ENCODE assay signal across 8 cellular contexts in the genomic region with DNA sequence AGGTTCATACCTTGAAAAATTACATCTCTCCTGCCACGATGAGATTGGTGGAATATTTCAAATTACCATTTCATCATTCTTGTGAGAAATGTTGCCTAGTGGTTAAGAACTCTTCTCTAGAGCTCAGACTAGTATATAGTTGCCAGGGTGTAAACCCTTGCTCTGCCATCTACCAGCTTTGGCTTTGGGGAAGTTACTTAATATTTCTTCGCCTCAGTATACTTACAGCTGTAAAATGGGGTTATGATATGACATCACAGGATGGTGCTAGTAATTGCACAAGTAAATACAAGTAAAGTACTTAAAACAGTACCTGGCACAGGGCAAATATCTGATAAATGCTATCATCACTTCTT. TPM values are rescaled to one million over a fixed set of nuclear protein-coding genes. Genes with fewer than 3 reads are reported as not detected.
A peak's percentile ranks its signal among the peaks of the same experiment; 100 is the strongest.
DNase-seq lines count a peak whose midpoint lies in the region; ATAC-seq and TF ChIP-seq lines count a peak whose summit lies in the region.

No MANE protein-coding gene starts in this region.

- peaks cover 19% of the 10 kb centered on the region for H3K36me3 Mint-ChIP-seq in activated CD4-positive, alpha-beta memory T cell treated with anti-CD3 and anti-CD28 coated beads, Interleukin-2, amount 10 ng/mL, durations not matched to agents 7 days and 5 days (ENCODE audit: low read depth)

- intact Hi-C loops in stomach (cut with DNase I; ENCODE audit: low total_unique reads) = no loop called here

- CTCF ChIA-PET in activated CD4-positive, alpha-beta memory T cell treated with anti-CD3 and anti-CD28 coated beads, Interleukin-2, amount 10 ng/mL, durations not matched to agents 7 days and 5 days (lab: Charles Lee) = no interaction called here

- peak overlapping the region in 4 of 5 donors; percentile 92 to 95 (median 94) for H3K27ac ChIP-seq in stomach

- no peak for TF ChIP-seq CTCF in stomach (IDR thresholded peaks at IDR 0.05)

- H3K4me1 ChIP-seq in iPS-15b (ENCODE audit: control insufficient read depth, insufficient read depth, low read length) = peaks cover 2% of the 10 kb centered on the region
- peaks cover 35 to 68% (median 50%) of the 10 kb centered on the region in 4 donors for H3K4me1 ChIP-seq in stomach

- peak; percentile 18 for ATAC-seq in HG03469 (IDR thresholded peaks at IDR 0.05; ENCODE audit: unreplicated experiment)

- H3K9me3 Mint-ChIP-seq in activated CD4-positive, alpha-beta memory T cell treated with anti-CD3 and anti-CD28 coated beads, Interleukin-2, amount 10 ng/mL, durations not matched to agents 7 days and 5 days = no peaks in the 10 kb centered on the region

- H3K27me3 Mint-ChIP-seq in activated CD4-positive, alpha-beta memory T cell treated with anti-CD3 and anti-CD28 coated beads, Interleukin-2, amount 10 ng/mL, durations not matched to agents 7 days and 5 days = no peaks in the 10 kb centered on the region

- H3K27ac Mint-ChIP-seq in activated CD4-positive, alpha-beta memory T cell treated with anti-CD3 and anti-CD28 coated beads, Interleukin-2, amount 10 ng/mL, durations not matched to agents 7 days and 5 days = peak overlapping the region; percentile 77

- TF ChIP-seq EP300 in stomach (IDR thresholded peaks at IDR 0.05) = no peak

- POLR2A ChIA-PET in activated CD4-positive, alpha-beta memory T cell treated with anti-CD3 and anti-CD28 coated beads, Interleukin-2, amount 10 ng/mL, durations not matched to agents 7 days and 5 days (lab: Charles Lee) = interaction anchor here (1.3 kb wide), 1 partner anchor 10 kb away, joined by 5 read pairs; no protein-coding TSS in a partner anchor

- TF ChIP-seq POLR2A in stomach (IDR thresholded peaks at IDR 0.05) = no peak

- DNase-seq in EL (peak; percentile 9), stomach (no peak), cortex of kidney (lab: John Stamatoyannopoulos, UW) (no peak)
- no peak for DNase-seq in activated CD4-positive, alpha-beta memory T cell treated with anti-CD3 and anti-CD28 coated beads, Interleukin-2, amount 10 ng/mL, durations not matched to agents 7 days and 5 days
- DNase-seq in stimulated activated CD4-positive, alpha-beta T cell treated with anti-CD3 and anti-CD28 coated beads, Interleukin-4, amount 100 ng/mL, for 1 hour = no peak
- no peak for DNase-seq in stimulated activated CD8-positive, alpha-beta memory T cell treated with anti-CD3 and anti-CD28 coated beads, Interleukin-4, amount 100 ng/mL, for 48 hours

- H3K4me3 ChIP-seq in iPS-15b (ENCODE audit: low read depth, low read length) (peak overlapping the region; percentile 92), stomach (peak overlapping the region; percentile 90 to 96 (median 90))

- peaks cover 26% of the 10 kb centered on the region for H3K4me1 Mint-ChIP-seq in activated CD4-positive, alpha-beta memory T cell treated with anti-CD3 and anti-CD28 coated beads, Interleukin-2, amount 10 ng/mL, durations not matched to agents 7 days and 5 days

- no peaks in the 10 kb centered on the region for H3K9me3 ChIP-seq in iPS-15b (ENCODE audit: control insufficient read depth, insufficient read depth, low read length)
- no peaks in the 10 kb centered on the region for H3K9me3 ChIP-seq in stomach

- peak overlapping the region; percentile 82 for H3K9ac ChIP-seq in iPS-15b (ENCODE audit: low read depth, low read length)

- WGBS in stomach, 5 donors = 25 to 36% (median 28%) methylated on average over 2 of the region's 2 CpGs

- no peaks in the 10 kb centered on the region for H3K27me3 ChIP-seq in iPS-15b (ENCODE audit: control insufficient read depth, insufficient read depth, low read length)
- H3K27me3 ChIP-seq in stomach = no peaks in the 10 kb centered on the region

- peak overlapping the region; percentile 84 for H3K4me3 Mint-ChIP-seq in activated CD4-positive, alpha-beta memory T cell treated with anti-CD3 and anti-CD28 coated beads, Interleukin-2, amount 10 ng/mL, durations not matched to agents 7 days and 5 days

- H3K36me3 ChIP-seq in iPS-15b (ENCODE audit: control insufficient read depth, insufficient read depth, low read length) (no peaks in the 10 kb centered on the region), stomach (no peaks in the 10 kb centered on the region)

RNA-seq across cellular contexts. Expression of a gene that starts 1.5 kb away (rescaled TPM):
- total RNA-seq in activated CD4-positive, alpha-beta memory T cell treated with anti-CD3 and anti-CD28 coated beads, Interleukin-2, amount 10 ng/mL, durations not matched to agents 7 days and 5 days = 10 to 100 TPM; 16.0 to 16.1 TPM
- total RNA-seq in stomach = 10 to 100 TPM in 3 of 5 donors, 1 to 10 TPM in 2; 4.1 to 60.0 (median 13.4) TPM
- 10 to 100 TPM in 1 of 3 donors, 1 to 10 TPM in 2; 3.1 to 10.5 (median 7.2) TPM for polyA plus RNA-seq in stomach
